8 cellular contexts compared by ENCODE assay signal in the genomic region with DNA sequence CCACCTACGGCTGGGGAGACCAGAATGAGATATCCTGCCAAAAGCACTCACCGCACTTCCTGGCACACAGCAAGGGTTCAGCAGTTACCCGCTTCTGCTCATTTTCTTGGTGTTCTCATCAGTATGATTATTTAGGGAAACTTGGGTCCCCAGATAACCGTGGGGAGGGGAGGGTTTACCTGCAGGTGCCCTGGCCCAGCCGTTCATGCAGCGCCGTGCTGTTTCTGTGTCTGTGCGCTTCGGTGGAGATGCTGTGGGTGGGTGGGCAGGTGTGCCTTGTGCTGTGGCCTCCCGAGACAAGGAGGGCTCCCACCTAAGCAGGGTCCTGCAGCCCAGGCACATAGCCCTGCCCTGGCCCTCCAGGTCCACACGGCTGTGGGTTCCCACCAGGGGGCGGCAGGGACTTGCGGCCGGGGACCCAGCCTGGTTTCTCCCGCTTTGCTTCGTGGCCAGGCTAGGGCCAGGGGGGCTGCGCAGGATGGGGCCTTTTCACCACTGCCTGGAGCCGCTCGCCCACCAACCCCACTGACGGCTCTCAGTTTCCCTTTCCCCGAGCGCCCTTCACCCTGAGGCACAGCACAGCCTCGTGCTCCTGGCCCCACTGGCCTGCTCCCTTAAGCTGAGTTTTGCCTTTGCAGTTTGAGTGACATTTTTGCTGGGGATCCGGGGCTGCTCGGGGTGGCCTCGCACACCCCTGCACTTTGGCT.
DNase-seq lines count a peak whose midpoint lies in the region; ATAC-seq and TF ChIP-seq lines count a peak whose summit lies in the region.

No MANE protein-coding gene starts in this region.

- TF ChIP-seq CTCF in GM12874 (IDR thresholded peaks at IDR 0.05; ENCODE audit: insufficient read depth, low read depth, low read length) = peak; percentile 85
- peak; percentile 65 for TF ChIP-seq CTCF in astrocyte of the cerebellum (IDR thresholded peaks at IDR 0.05; ENCODE audit: low read depth, low read length, missing control alignments)

- no peak overlapping the region for H3K4me3 Mint-ChIP-seq in T-helper 2 cell treated with Interferon-gamma antibody and Interleukin-4, amounts not matched to agents 5 μg/mL and 100 μg/mL, for 36 hours
- no peak overlapping the region for H3K4me3 Mint-ChIP-seq in immature natural killer cell

- no peaks in the 10 kb centered on the region for H3K9me3 Mint-ChIP-seq in T-helper 2 cell treated with Interferon-gamma antibody and Interleukin-4, amounts not matched to agents 5 μg/mL and 100 μg/mL, for 36 hours
- no peaks in the 10 kb centered on the region for H3K9me3 Mint-ChIP-seq in immature natural killer cell

- H3K27me3 Mint-ChIP-seq in T-helper 2 cell treated with Interferon-gamma antibody and Interleukin-4, amounts not matched to agents 5 μg/mL and 100 μg/mL, for 36 hours (ENCODE audit: low read depth) = no peaks in the 10 kb centered on the region
- H3K27me3 Mint-ChIP-seq in immature natural killer cell (ENCODE audit: low read depth in 3 of 3) = peaks cover 0 to 3% (median 0%) of the 10 kb centered on the region in 3 donors

- no peaks in the 10 kb centered on the region for H3K36me3 Mint-ChIP-seq in T-helper 2 cell treated with Interferon-gamma antibody and Interleukin-4, amounts not matched to agents 5 μg/mL and 100 μg/mL, for 36 hours (ENCODE audit: low read depth)
- no peaks in the 10 kb centered on the region for H3K36me3 Mint-ChIP-seq in immature natural killer cell

- H3K4me1 Mint-ChIP-seq in T-helper 2 cell treated with Interferon-gamma antibody and Interleukin-4, amounts not matched to agents 5 μg/mL and 100 μg/mL, for 36 hours (ENCODE audit: low read depth) = no peaks in the 10 kb centered on the region
- peaks cover 5 to 6% of the 10 kb centered on the region in 2 donors for H3K4me1 Mint-ChIP-seq in immature natural killer cell

- H3K4me3 ChIP-seq in astrocyte of the cerebellum (ENCODE audit: low read depth, low read length) = no peak overlapping the region

- ATAC-seq in HG02981 (IDR thresholded peaks at IDR 0.05; ENCODE audit: unreplicated experiment) (peak; percentile 50), HG03457 (IDR thresholded peaks at IDR 0.05; ENCODE audit: unreplicated experiment) (no peak)

- in situ Hi-C loops in astrocyte of the cerebellum (cut with HindIII; ENCODE audit: low sequenced_read_pairs) = no loop called here

- H3K27ac Mint-ChIP-seq in T-helper 2 cell treated with Interferon-gamma antibody and Interleukin-4, amounts not matched to agents 5 μg/mL and 100 μg/mL, for 36 hours = no peak overlapping the region
- no peak overlapping the region for H3K27ac Mint-ChIP-seq in immature natural killer cell

- peak; percentile 39 for DNase-seq in T-helper 2 cell treated with Interferon-gamma antibody and Interleukin-4, amounts not matched to agents 5 μg/mL and 100 μg/mL, for 36 hours (ENCODE audit: low spot score)
- peak; percentile 9 for DNase-seq in astrocyte of the cerebellum (ENCODE audit: low read depth)
- peak; percentile 68 to 75 (median 72) for DNase-seq in immature natural killer cell
- peak; percentile 43 for DNase-seq in stimulated activated CD4-positive, alpha-beta T cell treated with anti-CD3 and anti-CD28 coated beads, Interleukin-1b, Interleukin-23, amount 100 ng/mL, for 48 hours
- no peak for DNase-seq in COR-L47 (lab: John Stamatoyannopoulos, UW)
